In genomic region chr11:34466802-34467488, GRCh38 we compare ENCODE assay signal across 1 cellular context.
TF ChIP-seq lines count a peak whose summit lies in the region.

No MANE protein-coding gene starts in this region.

TF ChIP-seq in K562, 482 proteins besides CTCF, POLR2A, EP300 and RAD21 (continued from another document):
- TF ChIP-seq NFE2 (IDR thresholded peaks at IDR 0.05; ENCODE audit: low read depth) = no peak
- no peak for TF ChIP-seq KLF6 (CRISPR knock-in tag; IDR thresholded peaks at IDR 0.05; ENCODE audit: borderline replicate concordance)
- TF ChIP-seq CEBPG (CRISPR knock-in tag; IDR thresholded peaks at IDR 0.05) = no peak
- no peak for TF ChIP-seq CEBPG (tag; conservative IDR thresholded peaks at IDR 0.05 in 1 of 2, IDR thresholded peaks at IDR 0.05 in 1 of 2)
- no peak for TF ChIP-seq ZNF41 (CRISPR knock-in tag; conservative IDR thresholded peaks at IDR 0.05)
- TF ChIP-seq ATF4 (CRISPR knock-in tag; IDR thresholded peaks at IDR 0.05) = no peak
- TF ChIP-seq REST (CRISPR knock-in tag; IDR thresholded peaks at IDR 0.05; ENCODE audit: low read depth) = no peak
- TF ChIP-seq ZNF57 (CRISPR knock-in tag; IDR thresholded peaks at IDR 0.05) = no peak
- no peak for TF ChIP-seq SNIP1 (IDR thresholded peaks at IDR 0.05; ENCODE audit: low read depth)
- no peak for TF ChIP-seq ARID3B (CRISPR knock-in tag; IDR thresholded peaks at IDR 0.05; ENCODE audit: borderline replicate concordance)
- TF ChIP-seq E2F1 (CRISPR knock-in tag; IDR thresholded peaks at IDR 0.05) = no peak
- TF ChIP-seq SLC30A9 (CRISPR knock-in tag; IDR thresholded peaks at IDR 0.05) = no peak
- TF ChIP-seq MAX (CRISPR knock-in tag; IDR thresholded peaks at IDR 0.05) = no peak
- no peak for TF ChIP-seq NR2C1 (IDR thresholded peaks at IDR 0.05)
- TF ChIP-seq NR2C1 (tag; IDR thresholded peaks at IDR 0.05) = no peak
- TF ChIP-seq ESRRB (CRISPR knock-in tag; IDR thresholded peaks at IDR 0.05; ENCODE audit: borderline replicate concordance) = no peak
- no peak for TF ChIP-seq ZNF143 (CRISPR knock-in tag; IDR thresholded peaks at IDR 0.05)
- no peak for TF ChIP-seq PHF8 (IDR thresholded peaks at IDR 0.05; ENCODE audit: borderline replicate concordance, low read length)
- TF ChIP-seq NFYB (IDR thresholded peaks at IDR 0.05; ENCODE audit: extremely low read depth, insufficient read length) = no peak
- TF ChIP-seq FIP1L1 (IDR thresholded peaks at IDR 0.05; ENCODE audit: low read depth, low read length, poor library complexity, severe bottlenecking) = no peak
- TF ChIP-seq POLR2G (IDR thresholded peaks at IDR 0.05; ENCODE audit: low read depth, low read length) = no peak
- no peak for TF ChIP-seq TGIF2 (CRISPR knock-in tag; IDR thresholded peaks at IDR 0.05)
- TF ChIP-seq ETV6 (IDR thresholded peaks at IDR 0.05; ENCODE audit: borderline replicate concordance in 1 of 2, low read depth in 2 of 2, low read length in 1 of 2) = no peak
- no peak for TF ChIP-seq ETV6 (CRISPR knock-in tag; IDR thresholded peaks at IDR 0.05; ENCODE audit: borderline replicate concordance)
- TF ChIP-seq FOSL1 (tag; conservative IDR thresholded peaks at IDR 0.05) = peak; percentile 58; the same call in 1 of the 2 replicates
- TF ChIP-seq ADNP (tag; IDR thresholded peaks at IDR 0.05) = peak; percentile 91
- no peak for TF ChIP-seq GMEB1 (CRISPR knock-in tag; IDR thresholded peaks at IDR 0.05)
- TF ChIP-seq GABPB1 (CRISPR knock-in tag; IDR thresholded peaks at IDR 0.05) = no peak
- no peak for TF ChIP-seq ZNF232 (CRISPR knock-in tag; IDR thresholded peaks at IDR 0.05)
- no peak for TF ChIP-seq PCBP2 (IDR thresholded peaks at IDR 0.05; ENCODE audit: low read depth, low read length, poor library complexity, severe bottlenecking)
- TF ChIP-seq ZNF3 (CRISPR knock-in tag; IDR thresholded peaks at IDR 0.05) = no peak
- TF ChIP-seq CHD2 (IDR thresholded peaks at IDR 0.05; ENCODE audit: low read depth, low read length) = no peak
- TF ChIP-seq CUX1 (CRISPR knock-in tag; IDR thresholded peaks at IDR 0.05) = no peak
- no peak for TF ChIP-seq KLF16 (IDR thresholded peaks at IDR 0.05)
- TF ChIP-seq SIN3B (IDR thresholded peaks at IDR 0.05; ENCODE audit: low read depth) = no peak
- no peak for TF ChIP-seq MXI1 (IDR thresholded peaks at IDR 0.05; ENCODE audit: low read depth, low read length)
- TF ChIP-seq SMARCC2 (IDR thresholded peaks at IDR 0.05; ENCODE audit: low read depth) = no peak
- no peak for TF ChIP-seq POLR2AphosphoS2 (IDR thresholded peaks at IDR 0.05; ENCODE audit: low read length)
- 0 out of 2 replicates have a peak, but pooled peaks have one; percentile 11 for TF ChIP-seq POLR2H (tag; IDR thresholded peaks at IDR 0.05; ENCODE audit: low read depth)
- TF ChIP-seq CREB3 (tag; conservative IDR thresholded peaks at IDR 0.05; ENCODE audit: low read depth) = no peak
- TF ChIP-seq NFRKB (IDR thresholded peaks at IDR 0.05; ENCODE audit: low read depth) = no peak
- TF ChIP-seq ZNF316 (IDR thresholded peaks at IDR 0.05) = no peak
- TF ChIP-seq BCLAF1 (IDR thresholded peaks at IDR 0.05; ENCODE audit: borderline replicate concordance in 1 of 2, control insufficient read depth in 1 of 2, low read depth in 2 of 2, low read length in 1 of 2) = no peak
- TF ChIP-seq ZBTB26 (CRISPR knock-in tag; IDR thresholded peaks at IDR 0.05) = no peak
